ENCODE assay signal across 8 cellular contexts in the genomic region with DNA sequence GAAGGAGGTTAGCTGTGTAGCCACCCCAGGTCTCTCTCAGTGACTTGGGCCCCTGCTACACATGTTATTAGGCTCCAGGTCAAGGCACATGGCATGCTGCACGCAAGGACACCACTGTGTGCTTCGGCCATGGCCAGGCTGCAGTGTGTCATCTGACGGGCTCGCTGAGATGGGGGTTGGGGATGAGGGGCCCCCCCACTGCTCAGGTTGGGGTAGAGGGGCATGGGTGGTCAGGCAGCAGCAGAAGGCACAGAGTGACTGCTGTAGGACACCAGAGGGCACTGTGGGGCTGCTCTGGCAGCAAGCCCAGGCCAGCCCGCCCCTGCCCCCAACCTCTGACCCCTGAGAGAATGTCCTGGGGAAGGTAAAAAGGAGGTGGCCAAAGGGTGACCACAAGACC. TPM values are rescaled to one million over a fixed set of nuclear protein-coding genes. Genes with fewer than 3 reads are reported as not detected.
DNase-seq lines count a peak whose midpoint lies in the region; TF ChIP-seq lines count a peak whose summit lies in the region.

No MANE protein-coding gene starts in this region.

- peaks cover 8% of the 10 kb centered on the region for H3K36me3 Mint-ChIP-seq in activated CD4-positive, alpha-beta T cell treated with anti-CD3 and anti-CD28 coated beads, Interleukin-2, amount 10 ng/mL, durations not matched to agents 24 days and 14 days (ENCODE audit: low read depth)

- peak; percentile 73 for DNase-seq in activated CD4-positive, alpha-beta T cell treated with anti-CD3 and anti-CD28 coated beads, Interleukin-2, amount 10 ng/mL, durations not matched to agents 24 days and 14 days
- no peak for DNase-seq in activated CD4-positive, alpha-beta T cell treated with anti-CD3 and anti-CD28 coated beads for 4 hours
- DNase-seq in OCI-M1 (lab: John Stamatoyannopoulos, UW) (peak; percentile 44), fibroblast of pulmonary artery (ENCODE audit: low read depth) (no peak), midbrain (lab: John Stamatoyannopoulos, UW) (no peak), SIG-M5 (lab: John Stamatoyannopoulos, UW) (no peak), SW480 (ENCODE audit: low spot score) (no peak)
- DNase-seq in stimulated activated CD8-positive, alpha-beta memory T cell treated with anti-CD3 and anti-CD28 coated beads, Interleukin-4, amount 100 ng/mL, for 48 hours = peak; percentile 46

- no peak overlapping the region for H3K27ac Mint-ChIP-seq in activated CD4-positive, alpha-beta T cell treated with anti-CD3 and anti-CD28 coated beads, Interleukin-2, amount 10 ng/mL, durations not matched to agents 24 days and 14 days

- H3K9me3 Mint-ChIP-seq in activated CD4-positive, alpha-beta T cell treated with anti-CD3 and anti-CD28 coated beads, Interleukin-2, amount 10 ng/mL, durations not matched to agents 24 days and 14 days = no peaks in the 10 kb centered on the region

- no peaks in the 10 kb centered on the region for H3K27me3 Mint-ChIP-seq in activated CD4-positive, alpha-beta T cell treated with anti-CD3 and anti-CD28 coated beads, Interleukin-2, amount 10 ng/mL, durations not matched to agents 24 days and 14 days

- H3K4me1 Mint-ChIP-seq in activated CD4-positive, alpha-beta T cell treated with anti-CD3 and anti-CD28 coated beads, Interleukin-2, amount 10 ng/mL, durations not matched to agents 24 days and 14 days = peaks cover 16% of the 10 kb centered on the region

- no peak overlapping the region for H3K4me3 ChIP-seq in fibroblast of pulmonary artery (replicated peaks; ENCODE audit: low read depth, low read length)

- peak; percentile 52 for TF ChIP-seq CTCF in fibroblast of pulmonary artery (IDR thresholded peaks at IDR 0.05; ENCODE audit: low read length, missing control alignments)

- intact Hi-C loops in activated CD4-positive, alpha-beta T cell treated with anti-CD3 and anti-CD28 coated beads, Interleukin-2, amount 10 ng/mL, durations not matched to agents 24 days and 14 days (cut with micrococcal nuclease) = no loop called here

- no peak overlapping the region for H3K4me3 Mint-ChIP-seq in activated CD4-positive, alpha-beta T cell treated with anti-CD3 and anti-CD28 coated beads, Interleukin-2, amount 10 ng/mL, durations not matched to agents 24 days and 14 days

RNA-seq across cellular contexts. Expression of a gene that starts 32.2 kb away (rescaled TPM):
- 9.9 and 10.9 TPM in 2 replicates for total RNA-seq in activated CD4-positive, alpha-beta T cell treated with anti-CD3 and anti-CD28 coated beads, Interleukin-2, amount 10 ng/mL, durations not matched to agents 24 days and 14 days

RNA-seq across cellular contexts. Expression of a gene that starts 51.0 kb away (rescaled TPM):
- 154 TPM in 2 replicates for total RNA-seq in activated CD4-positive, alpha-beta T cell treated with anti-CD3 and anti-CD28 coated beads, Interleukin-2, amount 10 ng/mL, durations not matched to agents 24 days and 14 days

RNA-seq across cellular contexts. Expression of a gene that starts 51.7 kb away (rescaled TPM):
- total RNA-seq in activated CD4-positive, alpha-beta T cell treated with anti-CD3 and anti-CD28 coated beads, Interleukin-2, amount 10 ng/mL, durations not matched to agents 24 days and 14 days = 25.5 and 27.8 TPM in 2 replicates

Comparison
In these comparisons a context has a peak if more than half of its experiments do, and no peak if none do; other contexts are left out.
1. DNase-seq: peak in activated CD4-positive, alpha-beta T cell treated with anti-CD3 and anti-CD28 coated beads, Interleukin-2, amount 10 ng/mL, durations not matched to agents 24 days and 14 days (single experiment), OCI-M1 (single experiment) and stimulated activated CD8-positive, alpha-beta memory T cell treated with anti-CD3 and anti-CD28 coated beads, Interleukin-4, amount 100 ng/mL, for 48 hours (single experiment); none in activated CD4-positive, alpha-beta T cell treated with anti-CD3 and anti-CD28 coated beads for 4 hours (0 of 2), fibroblast of pulmonary artery (single experiment), midbrain (single experiment), SIG-M5 (single experiment) and SW480 (single experiment).